Comparison of ENCODE assay signal across 20 cellular contexts in genomic region chr2:241777686-241778627, GRCh38. TPM values are rescaled to one million over a fixed set of nuclear protein-coding genes. Genes with fewer than 3 reads are reported as not detected.
DNase-seq lines count a peak whose midpoint lies in the region; ATAC-seq and TF ChIP-seq lines count a peak whose summit lies in the region.
"Had no signal": no experiment of that assay in that cellular context is flagged by ENCODE, and none has a peak within 500 bp of the region (broad histone marks: within the 10 kb centered on the region; RNA-seq: fewer than 3 reads in every experiment).

No MANE protein-coding gene starts in this region.

- ATAC-seq in WTC11 (no peak), GM21360 (IDR thresholded peaks at IDR 0.05; ENCODE audit: unreplicated experiment) (no peak)
- no peak for ATAC-seq in stimulated activated effector memory CD8-positive, alpha-beta T cell treated with anti-CD3 and anti-CD28 coated beads, Interleukin-12 subunit alpha, Interleukin-12 subunit beta, amount 100 ng/mL, for 72 hours
- ATAC-seq: naive thymus-derived CD4-positive, alpha-beta T cell had no signal

- CTCF ChIA-PET in WTC11 (lab: Charles Lee): interaction anchor here (1.4 kb wide), 1 partner anchor 102 kb away, joined by 3 read pairs; no protein-coding TSS in a partner anchor

- H3K27ac Mint-ChIP-seq in WTC11: no peak overlapping the region; the same call in 1 of the 2 replicates
- peak overlapping the region; percentile 34 for H3K27ac Mint-ChIP-seq in stimulated activated effector memory CD8-positive, alpha-beta T cell treated with anti-CD3 and anti-CD28 coated beads, Interleukin-12 subunit alpha, Interleukin-12 subunit beta, amount 100 ng/mL, for 72 hours
- H3K27ac Mint-ChIP-seq in glutamatergic neuron (ENCODE audit: unreplicated experiment): no peak overlapping the region
- H3K27ac Mint-ChIP-seq: naive thymus-derived CD4-positive, alpha-beta T cell had no signal

- peak; percentile 19 for DNase-seq in activated CD4-positive, CD25-positive, alpha-beta regulatory T cell treated with anti-CD3 and anti-CD28 coated beads, Interleukin-2, amount 50 U/mL, for 72 hours
- no peak for DNase-seq in activated CD4-positive, CD25-positive, alpha-beta regulatory T cell (lab: John Stamatoyannopoulos, UW)
- peak; percentile 15 for DNase-seq in WTC11 (ENCODE audit: low spot score)
- DNase-seq in iPS-NIHi7 (ENCODE audit: extremely low spot score): peak; percentile 33
- DNase-seq in stimulated activated effector memory CD8-positive, alpha-beta T cell treated with anti-CD3 and anti-CD28 coated beads, Interleukin-12 subunit alpha, Interleukin-12 subunit beta, amount 100 ng/mL, for 72 hours (ENCODE audit: low spot score in 2 of 2): peak in 1 of 2 donors; percentile 47
- no peak for DNase-seq in glutamatergic neuron
- no peak for DNase-seq in pons (ENCODE audit: low spot score)
- DNase-seq: amniotic stem cell; erythroblast; GDM1; Karpas-422; NCI-H1694 treated with DMSO at 0.1 percent for 48 hours; NCI-H510A treated with DMSO at 0.1 percent for 48 hours; PC-9; stimulated activated CD4-positive, alpha-beta T cell treated with anti-CD3 and anti-CD28 coated beads, Interleukin-2, amount 100 ng/mL, for 24 hours; SW 1271 had no signal

- peaks cover 19% of the 10 kb centered on the region for H3K9me3 Mint-ChIP-seq in WTC11
- no peaks in the 10 kb centered on the region for H3K9me3 Mint-ChIP-seq in stimulated activated effector memory CD8-positive, alpha-beta T cell treated with anti-CD3 and anti-CD28 coated beads, Interleukin-12 subunit alpha, Interleukin-12 subunit beta, amount 100 ng/mL, for 72 hours
- no peaks in the 10 kb centered on the region for H3K9me3 Mint-ChIP-seq in glutamatergic neuron (ENCODE audit: unreplicated experiment)

- H3K36me3 Mint-ChIP-seq in WTC11 (peaks cover 18% of the 10 kb centered on the region), glutamatergic neuron (ENCODE audit: unreplicated experiment) (peaks cover 4% of the 10 kb centered on the region)
- H3K36me3 Mint-ChIP-seq in stimulated activated effector memory CD8-positive, alpha-beta T cell treated with anti-CD3 and anti-CD28 coated beads, Interleukin-12 subunit alpha, Interleukin-12 subunit beta, amount 100 ng/mL, for 72 hours: peaks cover 5% of the 10 kb centered on the region
- H3K36me3 Mint-ChIP-seq: CD8-positive, alpha-beta memory T cell; naive thymus-derived CD4-positive, alpha-beta T cell had no signal

- TF ChIP-seq CTCF in WTC11 (IDR thresholded peaks at IDR 0.05): no peak
- TF ChIP-seq CTCF in glutamatergic neuron (IDR thresholded peaks at IDR 0.05; ENCODE audit: partially characterized antibody, unreplicated experiment): no peak

- POLR2A ChIA-PET in WTC11 (lab: Charles Lee): no interaction called here

- peaks cover 13% of the 10 kb centered on the region for H3K27me3 Mint-ChIP-seq in WTC11 (ENCODE audit: low read depth)
- H3K27me3 Mint-ChIP-seq in glutamatergic neuron (ENCODE audit: unreplicated experiment): peaks cover 4% of the 10 kb centered on the region
- H3K27me3 Mint-ChIP-seq: CD8-positive, alpha-beta memory T cell; naive thymus-derived CD4-positive, alpha-beta T cell had no signal

- H3K4me3 Mint-ChIP-seq in WTC11: no peak overlapping the region
- H3K4me3 Mint-ChIP-seq in stimulated activated effector memory CD8-positive, alpha-beta T cell treated with anti-CD3 and anti-CD28 coated beads, Interleukin-12 subunit alpha, Interleukin-12 subunit beta, amount 100 ng/mL, for 72 hours: no peak overlapping the region
- no peak overlapping the region for H3K4me3 Mint-ChIP-seq in glutamatergic neuron (ENCODE audit: unreplicated experiment)
- H3K4me3 Mint-ChIP-seq: CD8-positive, alpha-beta memory T cell; naive thymus-derived CD4-positive, alpha-beta T cell had no signal

- peaks cover 11% of the 10 kb centered on the region for H3K4me1 Mint-ChIP-seq in WTC11
- H3K4me1 Mint-ChIP-seq in stimulated activated effector memory CD8-positive, alpha-beta T cell treated with anti-CD3 and anti-CD28 coated beads, Interleukin-12 subunit alpha, Interleukin-12 subunit beta, amount 100 ng/mL, for 72 hours: peaks cover 2% of the 10 kb centered on the region
- H3K4me1 Mint-ChIP-seq in glutamatergic neuron (ENCODE audit: low read depth, unreplicated experiment): no peaks in the 10 kb centered on the region

TF ChIP-seq in WTC11, 78 proteins besides CTCF, POLR2A, EP300 and RAD21:
- TF ChIP-seq FOXP1 (CRISPR knock-in tag; IDR thresholded peaks at IDR 0.05; ENCODE audit: borderline replicate concordance) (no peak), PREB (CRISPR knock-in tag; IDR thresholded peaks at IDR 0.05; ENCODE audit: borderline replicate concordance) (no peak), RELA (CRISPR knock-in tag; IDR thresholded peaks at IDR 0.05; ENCODE audit: borderline replicate concordance) (no peak)

RNA-seq across cellular contexts. Expression of gene GAL3ST2, which starts 1.3 kb away (rescaled TPM):
- 0.73 to 0.98 TPM (median 0.78 TPM) in 3 replicates for total RNA-seq in WTC11 (2021)
- 0.42 TPM for total RNA-seq in glutamatergic neuron (ENCODE audit: unreplicated experiment)
- total RNA-seq: kidney epithelial cell had no signal

RNA-seq across cellular contexts. Expression of gene NEU4, which starts 31.0 kb away (rescaled TPM):
- 2.2 to 4.1 TPM (median 3.0 TPM) in 3 replicates for total RNA-seq in WTC11 (2021)
- total RNA-seq in glutamatergic neuron (ENCODE audit: unreplicated experiment): 0.88 TPM
- total RNA-seq: CD8-positive, alpha-beta memory T cell; kidney epithelial cell had no signal

RNA-seq across cellular contexts. Expression of gene D2HGDH, which starts 43.5 kb away (rescaled TPM):
- 22.7 to 28.1 TPM (median 26.8 TPM) in 3 replicates for total RNA-seq in WTC11 (2021)
- total RNA-seq in glutamatergic neuron (ENCODE audit: unreplicated experiment): 12.5 TPM

Comparison
In these comparisons a context has a peak if more than half of its experiments do, and no peak if none do; other contexts are left out.
1. DNase-seq: peak in activated CD4-positive, CD25-positive, alpha-beta regulatory T cell treated with anti-CD3 and anti-CD28 coated beads, Interleukin-2, amount 50 U/mL, for 72 hours (single experiment), WTC11 (single experiment) and iPS-NIHi7 (single experiment); none in activated CD4-positive, CD25-positive, alpha-beta regulatory T cell (0 of 4), glutamatergic neuron (single experiment) and pons (single experiment).